20 cellular contexts compared by ENCODE assay signal in genomic region chr2:189016311-189016830, GRCh38. TPM values are rescaled to one million over a fixed set of nuclear protein-coding genes. Genes with fewer than 3 reads are reported as not detected.
"Had no signal": no experiment of that assay in that cellular context is flagged by ENCODE, and none has a peak within 500 bp of the region (broad histone marks: within the 10 kb centered on the region; RNA-seq: fewer than 3 reads in every experiment).

No MANE protein-coding gene starts in this region.

- H3K9me3 ChIP-seq: left ventricle myocardium inferior, pancreas, right lobe of liver, stomach, testis, upper lobe of right lung had no signal

- H3K36me3 ChIP-seq: left ventricle myocardium inferior, pancreas, right lobe of liver, upper lobe of right lung had no signal

- ATAC-seq: activated CD4-positive, CD25-positive, alpha-beta regulatory T cell treated with anti-CD3 and anti-CD28 coated beads, Interleukin-2, amount 50 U/mL, for 24 hours; activated CD8-positive, alpha-beta T cell treated with anti-CD3 and anti-CD28 coated beads, Interleukin-2, amount 10 ng/mL, durations not matched to agents 7 days and 5 days; pancreas; right lobe of liver; stimulated activated effector memory CD8-positive, alpha-beta T cell treated with anti-CD3 and anti-CD28 coated beads, Interleukin-12 subunit alpha, Interleukin-12 subunit beta, amount 100 ng/mL, for 72 hours; upper lobe of right lung had no signal

- H3K4me3 ChIP-seq: left ventricle myocardium inferior, pancreas, right lobe of liver, stomach, testis, upper lobe of right lung had no signal

- H3K4me1 Mint-ChIP-seq: activated CD4-positive, alpha-beta T cell treated with anti-CD3 and anti-CD28 coated beads, Interleukin-2, amount 10 ng/mL, durations not matched to agents 7 days and 5 days; stimulated activated effector memory CD8-positive, alpha-beta T cell treated with anti-CD3 and anti-CD28 coated beads, Interleukin-12 subunit alpha, Interleukin-12 subunit beta, amount 100 ng/mL, for 72 hours had no signal

- H3K4me1 ChIP-seq: right lobe of liver, testis, upper lobe of right lung had no signal

- H3K36me3 Mint-ChIP-seq: stimulated activated effector memory CD8-positive, alpha-beta T cell treated with anti-CD3 and anti-CD28 coated beads, Interleukin-12 subunit alpha, Interleukin-12 subunit beta, amount 100 ng/mL, for 72 hours had no signal

- H3K27ac Mint-ChIP-seq: activated CD4-positive, alpha-beta T cell treated with anti-CD3 and anti-CD28 coated beads, Interleukin-2, amount 10 ng/mL, durations not matched to agents 7 days and 5 days; activated CD8-positive, alpha-beta T cell treated with anti-CD3 and anti-CD28 coated beads, Interleukin-2, amount 10 ng/mL, durations not matched to agents 7 days and 5 days; activated naive CD4-positive, alpha-beta T cell treated with anti-CD3 and anti-CD28 coated beads for 36 hours; activated T-cell treated with anti-CD3 and anti-CD28 coated beads, Interleukin-2, amount 50 U/mL, for 24 hours; dendritic cell treated with granulocyte-macrophage colony-stimulating factor and Interleukin-4, amounts not matched to agents 40 ng/mL and 50 ng/mL, for 4 days; stimulated activated effector memory CD8-positive, alpha-beta T cell treated with anti-CD3 and anti-CD28 coated beads, Interleukin-12 subunit alpha, Interleukin-12 subunit beta, amount 100 ng/mL, for 72 hours; T-helper 1 cell treated with Interleukin-12 subunit alpha and Interleukin-12 subunit beta and Interleukin-4 antibody, amounts not matched to agents 30 μg/mL and 1 μg/mL, for 36 hours had no signal

- H3K27me3 ChIP-seq: pancreas, right lobe of liver, stomach, testis, upper lobe of right lung had no signal

- H3K27me3 Mint-ChIP-seq: dendritic cell treated with granulocyte-macrophage colony-stimulating factor and Interleukin-4, amounts not matched to agents 40 ng/mL and 50 ng/mL, for 4 days had no signal

- H3K9me3 Mint-ChIP-seq: activated CD4-positive, alpha-beta T cell treated with anti-CD3 and anti-CD28 coated beads, Interleukin-2, amount 10 ng/mL, durations not matched to agents 7 days and 5 days; activated naive CD4-positive, alpha-beta T cell treated with anti-CD3 and anti-CD28 coated beads for 36 hours; activated T-cell treated with anti-CD3 and anti-CD28 coated beads, Interleukin-2, amount 50 U/mL, for 24 hours; neural crest cell; T-helper 1 cell treated with Interleukin-12 subunit alpha and Interleukin-12 subunit beta and Interleukin-4 antibody, amounts not matched to agents 30 μg/mL and 1 μg/mL, for 36 hours had no signal

- DNase-seq: activated CD4-positive, alpha-beta T cell treated with anti-CD3 and anti-CD28 coated beads, Interleukin-2, amount 10 ng/mL, durations not matched to agents 7 days and 5 days; activated CD8-positive, alpha-beta T cell treated with anti-CD3 and anti-CD28 coated beads, Interleukin-2, amount 10 ng/mL, durations not matched to agents 7 days and 5 days; activated naive CD4-positive, alpha-beta T cell treated with anti-CD3 and anti-CD28 coated beads for 36 hours; activated T-cell treated with anti-CD3 and anti-CD28 coated beads, Interleukin-2, amount 50 U/mL, for 24 hours; aorta; effector memory CD4-positive, alpha-beta T cell; left ventricle myocardium inferior; mammary epithelial cell; pancreas; right lobe of liver; small intestine; stimulated activated CD4-positive, alpha-beta T cell treated with anti-CD3 and anti-CD28 coated beads, Interleukin-4, amount 100 ng/mL, for 1 hour; stomach; testis; upper lobe of right lung had no signal

- H3K27ac ChIP-seq: left ventricle myocardium inferior, pancreas, right lobe of liver, testis, upper lobe of right lung had no signal

- H3K4me3 Mint-ChIP-seq: activated CD4-positive, alpha-beta T cell treated with anti-CD3 and anti-CD28 coated beads, Interleukin-2, amount 10 ng/mL, durations not matched to agents 7 days and 5 days; activated CD8-positive, alpha-beta T cell treated with anti-CD3 and anti-CD28 coated beads, Interleukin-2, amount 10 ng/mL, durations not matched to agents 7 days and 5 days; activated naive CD4-positive, alpha-beta T cell treated with anti-CD3 and anti-CD28 coated beads for 36 hours; activated T-cell treated with anti-CD3 and anti-CD28 coated beads, Interleukin-2, amount 50 U/mL, for 24 hours; dendritic cell treated with granulocyte-macrophage colony-stimulating factor and Interleukin-4, amounts not matched to agents 40 ng/mL and 50 ng/mL, for 4 days; neural crest cell; stimulated activated effector memory CD8-positive, alpha-beta T cell treated with anti-CD3 and anti-CD28 coated beads, Interleukin-12 subunit alpha, Interleukin-12 subunit beta, amount 100 ng/mL, for 72 hours; T-helper 1 cell treated with Interleukin-12 subunit alpha and Interleukin-12 subunit beta and Interleukin-4 antibody, amounts not matched to agents 30 μg/mL and 1 μg/mL, for 36 hours had no signal

RNA-seq across cellular contexts. Expression of gene COL3A1, which starts 42.2 kb away (rescaled TPM):
- total RNA-seq: activated CD4-positive, alpha-beta T cell treated with anti-CD3 and anti-CD28 coated beads, Interleukin-2, amount 10 ng/mL, durations not matched to agents 7 days and 5 days; activated CD8-positive, alpha-beta T cell treated with anti-CD3 and anti-CD28 coated beads, Interleukin-2, amount 10 ng/mL, durations not matched to agents 7 days and 5 days; activated naive CD4-positive, alpha-beta T cell treated with anti-CD3 and anti-CD28 coated beads for 36 hours had no signal
